In genomic region chr2:215973954-215974699, GRCh38 we compare ENCODE assay signal across 9 cellular contexts. TPM values are rescaled to one million over a fixed set of nuclear protein-coding genes. Genes with fewer than 3 reads are reported as not detected.
DNase-seq lines count a peak whose midpoint lies in the region; ATAC-seq and TF ChIP-seq lines count a peak whose summit lies in the region.
"Had no signal": no experiment of that assay in that cellular context is flagged by ENCODE, and none has a peak within 500 bp of the region (broad histone marks: within the 10 kb centered on the region; RNA-seq: fewer than 3 reads in every experiment).

No MANE protein-coding gene starts in this region.

- 58% methylated on average over 6 of the region's 6 CpGs for WGBS in liver

- TF ChIP-seq POLR2A in vagina (IDR thresholded peaks at IDR 0.05): no peak

- no peak overlapping the region for H3K9ac ChIP-seq in liver (ENCODE audit: low read depth in 1 of 2, low read length in 2 of 2)

- DNase-seq in AG20443 (ENCODE audit: low spot score) (peak; percentile 64), coronary artery (ENCODE audit: low spot score) (no peak), vagina (ENCODE audit: extremely low spot score in 2 of 2) (no peak)
- DNase-seq: activated B cell treated with CpG ODN at 0.5 μM for 24 hours had no signal

- no peaks in the 10 kb centered on the region for H3K9me3 ChIP-seq in liver (ENCODE audit: control insufficient read depth in 4 of 4, low read length in 3 of 4)
- H3K9me3 ChIP-seq in vagina: no peaks in the 10 kb centered on the region

- H3K4me1 ChIP-seq in liver (ENCODE audit: control insufficient read depth in 4 of 4, insufficient read depth in 4 of 4, low read length in 3 of 4): peaks cover 0 to 6% (median 4%) of the 10 kb centered on the region in 4 donors
- H3K4me1 ChIP-seq in vagina: peaks cover 9% of the 10 kb centered on the region

- H3K36me3 ChIP-seq in liver (ENCODE audit: control insufficient read depth in 4 of 4, insufficient read depth in 3 of 4, low read depth in 1 of 4, low read length in 3 of 4) (peaks cover 3 to 10% (median 8%) of the 10 kb centered on the region in 4 donors), vagina (no peaks in the 10 kb centered on the region)

- no peak for TF ChIP-seq RAD21 in Ishikawa (IDR thresholded peaks at IDR 0.05; ENCODE audit: low read depth)
- TF ChIP-seq RAD21 in liver (IDR thresholded peaks at IDR 0.05): no peak

- intact Hi-C loops in vagina (cut with DNase I): no loop called here

- no peak overlapping the region for H3K4me3 ChIP-seq in liver (ENCODE audit: low read depth in 1 of 3, low read length in 3 of 3)
- H3K4me3 ChIP-seq in coronary artery: no peak overlapping the region
- no peak overlapping the region for H3K4me3 ChIP-seq in vagina

- H3K27ac ChIP-seq in angular gyrus (ENCODE audit: low read depth, low read length) (peak overlapping the region; percentile 10), liver (ENCODE audit: low read depth in 1 of 2, low read length in 2 of 2) (peak overlapping the region; percentile 61 to 77), coronary artery (no peak overlapping the region), vagina (no peak overlapping the region)

- no peak for ATAC-seq in HG02970 (IDR thresholded peaks at IDR 0.05; ENCODE audit: low FRiP score, unreplicated experiment)
- no peak for ATAC-seq in GM19395 (IDR thresholded peaks at IDR 0.05; ENCODE audit: unreplicated experiment)

- TF ChIP-seq CTCF in liver (IDR thresholded peaks at IDR 0.05; ENCODE audit: low read depth, low read length, missing input control) (no peak), coronary artery (IDR thresholded peaks at IDR 0.05) (no peak), vagina (IDR thresholded peaks at IDR 0.05) (no peak)

- H3K27me3 ChIP-seq in liver (ENCODE audit: control insufficient read depth in 4 of 4, insufficient read depth in 4 of 4, low read length in 3 of 4): no peaks in the 10 kb centered on the region
- no peaks in the 10 kb centered on the region for H3K27me3 ChIP-seq in vagina

- no peak for TF ChIP-seq EP300 in Ishikawa (IDR thresholded peaks at IDR 0.05; ENCODE audit: borderline replicate concordance)

TF ChIP-seq in Ishikawa, 13 proteins besides CTCF, POLR2A, EP300 and RAD21:
- TF ChIP-seq CEBPB (IDR thresholded peaks at IDR 0.05) (peak; percentile 85), NFIC (IDR thresholded peaks at IDR 0.05) (no peak)

TF ChIP-seq in liver, 16 proteins besides CTCF, POLR2A, EP300 and RAD21:
- TF ChIP-seq EGR1 (IDR thresholded peaks at IDR 0.05; ENCODE audit: low read depth in 2 of 2) (no peak), TAF1 (conservative IDR thresholded peaks at IDR 0.05) (no peak), FOXA2 (IDR thresholded peaks at IDR 0.05) (peak; percentile 27), HNF4G (IDR thresholded peaks at IDR 0.05) (no peak), HNF4A (conservative IDR thresholded peaks at IDR 0.05) (peak in 1 of 2 donors; percentile 48), GABPA (IDR thresholded peaks at IDR 0.05 in 1 of 2, conservative IDR thresholded peaks at IDR 0.05 in 1 of 2) (no peak), ZBTB33 (IDR thresholded peaks at IDR 0.05) (no peak), REST (IDR thresholded peaks at IDR 0.05) (no peak), SP1 (IDR thresholded peaks at IDR 0.05) (no peak), FOXA1 (IDR thresholded peaks at IDR 0.05) (no peak), ATF3 (IDR thresholded peaks at IDR 0.05) (no peak), RXRA (IDR thresholded peaks at IDR 0.05) (peak in 1 of 2 donors; percentile 45), MAX (IDR thresholded peaks at IDR 0.05) (peak; percentile 51), NR2F2 (IDR thresholded peaks at IDR 0.05) (no peak), JUND (IDR thresholded peaks at IDR 0.05) (peak in 1 of 2 donors; percentile 51), YY1 (IDR thresholded peaks at IDR 0.05) (peak; percentile 30)
TF ChIP-seq in liver: peak in this region for 6.

RNA-seq across cellular contexts. Expression of gene MREG, which starts 39.2 kb away (rescaled TPM):
- 1 to 10 TPM; 2.4 to 3.0 TPM for total RNA-seq in liver
- 1 to 10 TPM in 1 of 2 donors, under 1 TPM in 1; 0.87 to 3.1 TPM for polyA plus RNA-seq in liver
- 11.8 TPM for total RNA-seq in vagina

Comparison
In these comparisons a context has a peak if more than half of its experiments do, and no peak if none do; other contexts are left out.
1. H3K27ac ChIP-seq: peak in angular gyrus (single experiment) and liver (2 of 2); none in coronary artery (0 of 2) and vagina (single experiment).